Comparison of ENCODE assay signal across 12 cellular contexts in the genomic region with DNA sequence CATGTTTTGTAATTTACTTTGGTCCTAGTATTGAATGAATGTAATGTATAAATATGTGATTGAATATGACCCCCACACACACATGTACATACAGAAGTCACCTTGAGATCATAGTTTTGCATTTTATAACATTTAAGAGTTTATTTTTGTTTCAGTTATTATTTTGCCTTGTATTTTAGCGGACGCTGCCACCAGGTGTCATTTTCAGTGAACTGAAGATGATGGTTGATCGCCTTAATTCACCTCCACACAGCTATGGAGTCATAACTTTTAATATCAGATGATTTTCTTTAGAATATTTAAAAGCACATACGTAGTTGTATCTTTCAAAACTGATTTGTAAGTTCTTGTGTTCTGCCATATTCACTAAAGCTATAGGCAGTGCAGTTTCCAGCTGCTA.
DNase-seq lines count a peak whose midpoint lies in the region; TF ChIP-seq lines count a peak whose summit lies in the region.
"Had no signal": no experiment of that assay in that cellular context is flagged by ENCODE, and none has a peak within 500 bp of the region (broad histone marks: within the 10 kb centered on the region; RNA-seq: fewer than 3 reads in every experiment).

No MANE protein-coding gene starts in this region.

- intact Hi-C loops in left ventricle myocardium inferior (cut with micrococcal nuclease) (no loop called here), cardiac septum (cut with DNase I) (no loop called here)

- TF ChIP-seq CTCF in left ventricle myocardium inferior (IDR thresholded peaks at IDR 0.05; ENCODE audit: borderline replicate concordance), result peak; percentile 44
- peak; percentile 26; the same call in 1 of the 2 replicates for TF ChIP-seq CTCF in OCI-LY3 (IDR thresholded peaks at IDR 0.05; ENCODE audit: low read depth, low read length)
- peak; percentile 7 for TF ChIP-seq CTCF in fibroblast of mammary gland (conservative IDR thresholded peaks at IDR 0.05; ENCODE audit: control insufficient read depth, insufficient read depth, low read depth, low read length)
- TF ChIP-seq CTCF in smooth muscle cell (IDR thresholded peaks at IDR 0.05; ENCODE audit: borderline replicate concordance, insufficient read depth, poor library complexity, severe bottlenecking), result peak; percentile 21

- H3K9ac ChIP-seq in OCI-LY3 (ENCODE audit: low read length) (no peak overlapping the region), smooth muscle cell (ENCODE audit: low read depth) (no peak overlapping the region)

- H3F3A ChIP-seq in smooth muscle cell (ENCODE audit: low read depth), result no peaks in the 10 kb centered on the region

- no peaks in the 10 kb centered on the region for H3K27me3 ChIP-seq in left ventricle myocardium inferior (ENCODE audit: low read depth)
- no peaks in the 10 kb centered on the region for H3K27me3 ChIP-seq in OCI-LY3 (ENCODE audit: low read depth, low read length)
- no peaks in the 10 kb centered on the region for H3K27me3 ChIP-seq in smooth muscle cell (ENCODE audit: low read depth)
- H3K27me3 ChIP-seq: left lung had no signal

- H2AFZ ChIP-seq in OCI-LY3 (ENCODE audit: low read depth, low read length) (no peak overlapping the region), smooth muscle cell (ENCODE audit: low read depth) (no peak overlapping the region)

- peaks cover 7% of the 10 kb centered on the region for H4K20me1 ChIP-seq in OCI-LY3 (ENCODE audit: insufficient read depth, low read length)
- H4K20me1 ChIP-seq in smooth muscle cell (ENCODE audit: low read depth), result peaks cover 4% of the 10 kb centered on the region

- H3K27ac ChIP-seq in left ventricle myocardium inferior (replicated peaks) (peak overlapping the region; percentile 10), OCI-LY3 (ENCODE audit: low read length) (no peak overlapping the region), smooth muscle cell (ENCODE audit: low read depth) (no peak overlapping the region)
- H3K27ac ChIP-seq: left lung had no signal

- peaks cover 14% of the 10 kb centered on the region; the same call in 1 of the 2 replicates for H3K79me2 ChIP-seq in OCI-LY3 (ENCODE audit: low read length)
- peaks cover 40% of the 10 kb centered on the region for H3K79me2 ChIP-seq in smooth muscle cell (ENCODE audit: low read depth)

- no peak overlapping the region for H3K4me3 ChIP-seq in left ventricle myocardium inferior
- no peak overlapping the region for H3K4me3 ChIP-seq in OCI-LY3 (ENCODE audit: low read length)
- no peak overlapping the region for H3K4me3 ChIP-seq in fibroblast of mammary gland (ENCODE audit: control insufficient read depth, low read depth, low read length)
- H3K4me3 ChIP-seq in smooth muscle cell, result no peak overlapping the region
- H3K4me3 ChIP-seq: left lung, SK-N-MC had no signal

- 96% methylated on average over 4 of the region's 4 CpGs for WGBS in smooth muscle cell (ENCODE audit: low lambda C conversion rate)

- no peak overlapping the region for H3K4me2 ChIP-seq in OCI-LY3 (ENCODE audit: low read length)
- H3K4me2 ChIP-seq in smooth muscle cell, result no peak overlapping the region

- H3K4me1 ChIP-seq in left ventricle myocardium inferior (peaks cover 31% of the 10 kb centered on the region), OCI-LY3 (ENCODE audit: low read length) (no peaks in the 10 kb centered on the region), smooth muscle cell (ENCODE audit: low read depth) (no peaks in the 10 kb centered on the region)
- H3K4me1 ChIP-seq: left lung had no signal

- H3K9me3 ChIP-seq in left ventricle myocardium inferior (replicated peaks), result no peaks in the 10 kb centered on the region
- no peaks in the 10 kb centered on the region for H3K9me3 ChIP-seq in OCI-LY3 (ENCODE audit: insufficient read depth, low read length)
- no peaks in the 10 kb centered on the region for H3K9me3 ChIP-seq in smooth muscle cell (replicated peaks; ENCODE audit: low read depth)
- H3K9me3 ChIP-seq: left lung had no signal

- DNase-seq in left ventricle myocardium inferior, result no peak
- DNase-seq in cardiac septum (ENCODE audit: low spot score), result no peak
- DNase-seq in fibroblast of mammary gland (ENCODE audit: low read depth), result peak; percentile 25
- DNase-seq in smooth muscle cell (lab: John Stamatoyannopoulos, UW; ENCODE audit: unreplicated experiment), result no peak
- no peak for DNase-seq in DMS79 (lab: John Stamatoyannopoulos, UW)
- DNase-seq in HUDEP-2 (lab: John Stamatoyannopoulos, UW; ENCODE audit: unreplicated experiment in 76 of 76), result no peak
- no peak for DNase-seq in SHP77 (lab: John Stamatoyannopoulos, UW)
- DNase-seq: left lung; MV-4-11; stimulated activated naive CD8-positive, alpha-beta T cell treated with anti-CD3 and anti-CD28 coated beads, Interleukin-15, amount 100 ng/mL, for 72 hours had no signal

- H3K36me3 ChIP-seq in left ventricle myocardium inferior, result peaks cover 37% of the 10 kb centered on the region
- H3K36me3 ChIP-seq in OCI-LY3 (replicated peaks; ENCODE audit: low read depth, low read length), result peaks cover 22% of the 10 kb centered on the region
- peaks cover 21% of the 10 kb centered on the region for H3K36me3 ChIP-seq in smooth muscle cell (ENCODE audit: low read depth)
